ENCODE assay signal across 18 cellular contexts in genomic region chr4:121790976-121791375, GRCh38. TPM values are rescaled to one million over a fixed set of nuclear protein-coding genes. Genes with fewer than 3 reads are reported as not detected.
A peak's percentile ranks its signal among the peaks of the same experiment; 100 is the strongest.
DNase-seq lines count a peak whose midpoint lies in the region; ATAC-seq and TF ChIP-seq lines count a peak whose summit lies in the region.
"Had no signal": no experiment of that assay in that cellular context is flagged by ENCODE, and none has a peak within 500 bp of the region (broad histone marks: within the 10 kb centered on the region; RNA-seq: fewer than 3 reads in every experiment).

No MANE protein-coding gene starts in this region.

- H3K4me1 ChIP-seq in SJSA1 (replicated peaks) = peaks cover 71% of the 10 kb centered on the region
- peaks cover 56% of the 10 kb centered on the region for H3K4me1 ChIP-seq in osteoblast (ENCODE audit: insufficient read depth, low read length)
- H3K4me1 ChIP-seq in esophagus muscularis mucosa = no peaks in the 10 kb centered on the region

- TF ChIP-seq POLR2A in esophagus muscularis mucosa (IDR thresholded peaks at IDR 0.05; ENCODE audit: low read depth) = no peak

- ATAC-seq in left ventricle myocardium superior (no peak), GM21390 (IDR thresholded peaks at IDR 0.05; ENCODE audit: unreplicated experiment) (no peak)

- H3K27me3 ChIP-seq in SJSA1 (replicated peaks) (no peaks in the 10 kb centered on the region), brain microvascular endothelial cell (replicated peaks) (no peaks in the 10 kb centered on the region), osteoblast (ENCODE audit: insufficient read depth, low read length) (no peaks in the 10 kb centered on the region), esophagus muscularis mucosa (peaks cover 0 to 21% (median 0%) of the 10 kb centered on the region in 4 donors)

- no peak overlapping the region for H2AFZ ChIP-seq in osteoblast (ENCODE audit: low read length)
- H2AFZ ChIP-seq: PC-9 had no signal

- peak; percentile 27 for DNase-seq in ELR (ENCODE audit: low read depth)
- DNase-seq in SJSA1 (ENCODE audit: low read depth in 1 of 2, low spot score in 2 of 2) = no peak
- peak; percentile 53 for DNase-seq in brain microvascular endothelial cell
- no peak for DNase-seq in osteoblast (ENCODE audit: insufficient read length, low spot score, missing footprints)
- no peak for DNase-seq in left ventricle myocardium superior
- DNase-seq in esophagus muscularis mucosa (ENCODE audit: extremely low spot score) = no peak
- DNase-seq: ACHN; CD4-positive, CD25-positive, alpha-beta regulatory T cell; DMS79 treated with DMSO at 0.1 percent for 48 hours; GF-D8; GOT3; Karpas-422; NCI-H1105 treated with DMSO at 0.1 percent for 48 hours; NCI-H187; NCI-H446; NCI-H748 treated with DMSO at 0.1 percent for 48 hours; PC-9 had no signal

- TF ChIP-seq CTCF in brain microvascular endothelial cell (IDR thresholded peaks at IDR 0.05; ENCODE audit: low read depth, low read length, missing control alignments) (no peak), osteoblast (IDR thresholded peaks at IDR 0.05; ENCODE audit: extremely low read depth, low read depth, low read length) (no peak), esophagus muscularis mucosa (IDR thresholded peaks at IDR 0.05) (no peak)

- no peaks in the 10 kb centered on the region for H3K9me3 ChIP-seq in SJSA1 (replicated peaks)
- H3K9me3 ChIP-seq in osteoblast (ENCODE audit: low read depth, low read length) = no peaks in the 10 kb centered on the region
- no peaks in the 10 kb centered on the region for H3K9me3 ChIP-seq in esophagus muscularis mucosa

- H4K20me1 ChIP-seq in osteoblast (ENCODE audit: insufficient read depth, low read length) = no peaks in the 10 kb centered on the region

- no peak for TF ChIP-seq EP300 in esophagus muscularis mucosa (IDR thresholded peaks at IDR 0.05)

- in situ Hi-C loops in brain microvascular endothelial cell (cut with HindIII; ENCODE audit: low pct_ligation_motif_present, low sequenced_read_pairs) = no loop called here

- intact Hi-C loops in left ventricle myocardium superior (cut with micrococcal nuclease) = no loop called here
- intact Hi-C loops in esophagus muscularis mucosa (cut with DNase I) = loop anchor here (10.0 kb wide), 1 partner anchor 364 kb away; the partner anchor contains the start of gene BLTP1

- H3K4me2 ChIP-seq in osteoblast (ENCODE audit: insufficient read depth, low read length) = peak overlapping the region; percentile 56

- H3K36me3 ChIP-seq in SJSA1 (no peaks in the 10 kb centered on the region), brain microvascular endothelial cell (replicated peaks) (no peaks in the 10 kb centered on the region), osteoblast (ENCODE audit: insufficient read depth, low read length) (no peaks in the 10 kb centered on the region), esophagus muscularis mucosa (no peaks in the 10 kb centered on the region)

- H3K79me2 ChIP-seq in osteoblast (ENCODE audit: insufficient read depth, low read length) = no peaks in the 10 kb centered on the region

- H3K4me3 ChIP-seq in SJSA1 (no peak overlapping the region), brain microvascular endothelial cell (ENCODE audit: low read depth, low read length) (no peak overlapping the region), osteoblast (ENCODE audit: insufficient read depth, low read length) (no peak overlapping the region), esophagus muscularis mucosa (no peak overlapping the region)
- H3K4me3 ChIP-seq: PC-9 had no signal

- H3K27ac ChIP-seq in SJSA1 (peak overlapping the region; percentile 65), brain microvascular endothelial cell (peak overlapping the region; percentile 73), osteoblast (ENCODE audit: low read depth, low read length) (peak overlapping the region; percentile 88), esophagus muscularis mucosa (replicated peaks in 1 of 4) (no peak overlapping the region)
- H3K27ac ChIP-seq: PC-9 had no signal

RNA-seq across cellular contexts. Expression of gene EXOSC9, which starts 10.1 kb away (rescaled TPM):
- total RNA-seq in SJSA1 (2014; rRNA removed; shearing (Covaris generic)) = 93.3 and 134 TPM in 2 replicates
- total RNA-seq in osteoblast (30.8 and 31.2 TPM in 2 replicates), left ventricle myocardium superior (9.4 TPM), esophagus muscularis mucosa (10 to 100 TPM; 10.1 to 21.6 (median 13.9) TPM)

RNA-seq across cellular contexts. Expression of gene SMIM43, which starts 26.0 kb away (rescaled TPM):
- total RNA-seq in SJSA1 (2014; rRNA removed; shearing (Covaris generic)) = 0.26 TPM in 1 of 2 replicates, not detected in the other
- total RNA-seq in osteoblast (0.72 and 1.8 TPM in 2 replicates), left ventricle myocardium superior (not detected), esophagus muscularis mucosa (1 to 10 TPM in 1 of 4 donors, under 1 TPM in 3; 0.46 to 1.2 (median 0.66) TPM)
- total RNA-seq: CD4-positive, CD25-positive, alpha-beta regulatory T cell; PC-9 had no signal

RNA-seq across cellular contexts. Expression of gene CCNA2, which starts 32.7 kb away (rescaled TPM):
- 273 and 318 TPM in 2 replicates for total RNA-seq in SJSA1 (2014; rRNA removed; shearing (Covaris generic))
- 8.0 and 8.7 TPM in 2 replicates for total RNA-seq in osteoblast
- 0.82 TPM for total RNA-seq in left ventricle myocardium superior
- total RNA-seq in esophagus muscularis mucosa = under 1 TPM; 0.17 to 0.98 (median 0.54) TPM

Comparison
In these comparisons a context has a peak if more than half of its experiments do, and no peak if none do; other contexts are left out.
1. DNase-seq: peak in ELR (single experiment) and brain microvascular endothelial cell (single experiment); none in SJSA1 (0 of 2), osteoblast (single experiment), left ventricle myocardium superior (single experiment) and esophagus muscularis mucosa (single experiment).
2. H3K27ac ChIP-seq: peak in SJSA1 (single experiment), brain microvascular endothelial cell (single experiment) and osteoblast (single experiment); none in esophagus muscularis mucosa (0 of 4).
3. RNA of gene CCNA2, which starts 32.7 kb away (total RNA-seq): 273 to 318 TPM in SJSA1; 8.0 to 8.7 TPM in osteoblast, 0.17 to 0.98 TPM in esophagus muscularis mucosa and 0.82 TPM in left ventricle myocardium superior (single experiment); every median in the first group is over 10 times any median in the second.